29 cellular contexts compared by ENCODE assay signal in genomic region chr12:102748704-102749103, GRCh38.
"Had no signal": no experiment of that assay in that cellular context is flagged by ENCODE, and none has a peak within 500 bp of the region (broad histone marks: within the 10 kb centered on the region; RNA-seq: fewer than 3 reads in every experiment).

No MANE protein-coding gene starts in this region.

- H3K27me3 Mint-ChIP-seq: dendritic cell treated with granulocyte-macrophage colony-stimulating factor and Interleukin-4, amounts not matched to agents 40 ng/mL and 50 ng/mL, for 4 days had no signal

- FAIRE-seq: colon, endometrium, endothelial cell of umbilical vein, frontal cortex had no signal

- H3K9me3 ChIP-seq: colonic mucosa, esophagus muscularis mucosa, esophagus squamous epithelium, gastrocnemius medialis, gastroesophageal sphincter, heart right ventricle had no signal

- H3K27ac ChIP-seq: colonic mucosa, coronary artery, dorsolateral prefrontal cortex, epithelial cell of prostate, esophagus muscularis mucosa, esophagus squamous epithelium, foreskin keratinocyte, gastrocnemius medialis, gastroesophageal sphincter, heart left ventricle, heart right ventricle had no signal

- DNase-seq: colonic mucosa; cortex of kidney; dermis blood vessel endothelial cell; dorsolateral prefrontal cortex; effector CD4-positive, alpha-beta T cell; effector CD8-positive, alpha-beta T cell; effector memory CD4-positive, alpha-beta T cell; effector memory CD8-positive, alpha-beta T cell; endodermal cell; erythroblast; esophagus squamous epithelium; foreskin fibroblast; foreskin keratinocyte; foreskin melanocyte; gastrocnemius medialis; glutamatergic neuron; head of caudate nucleus; heart left ventricle; heart right ventricle had no signal

- H3K36me3 ChIP-seq: colonic mucosa, esophagus muscularis mucosa, esophagus squamous epithelium, gastrocnemius medialis, gastroesophageal sphincter, heart left ventricle, heart right ventricle had no signal

- H3K4me3 ChIP-seq: colonic mucosa, coronary artery, dorsolateral prefrontal cortex, esophagus muscularis mucosa, esophagus squamous epithelium, gastrocnemius medialis, gastroesophageal sphincter, heart left ventricle, heart right ventricle had no signal

- H3K27ac Mint-ChIP-seq: dendritic cell treated with granulocyte-macrophage colony-stimulating factor and Interleukin-4, amounts not matched to agents 40 ng/mL and 50 ng/mL, for 4 days; effector memory CD8-positive, alpha-beta T cell; endodermal cell had no signal

- H3K4me3 Mint-ChIP-seq: dendritic cell treated with granulocyte-macrophage colony-stimulating factor and Interleukin-4, amounts not matched to agents 40 ng/mL and 50 ng/mL, for 4 days; effector memory CD8-positive, alpha-beta T cell; endodermal cell had no signal

- H3K4me1 ChIP-seq: colonic mucosa, esophagus muscularis mucosa, esophagus squamous epithelium, foreskin keratinocyte, gastrocnemius medialis, gastroesophageal sphincter, heart left ventricle, heart right ventricle had no signal

- H3K27me3 ChIP-seq: colonic mucosa, esophagus muscularis mucosa, esophagus squamous epithelium, foreskin keratinocyte, gastrocnemius medialis, gastroesophageal sphincter, heart left ventricle had no signal

- ATAC-seq: effector memory CD8-positive, alpha-beta T cell; esophagus mucosa; foreskin keratinocyte; gastrocnemius medialis; gastroesophageal sphincter; heart left ventricle; heart right ventricle had no signal

- H3K9me3 Mint-ChIP-seq: dendritic cell treated with granulocyte-macrophage colony-stimulating factor and Interleukin-4, amounts not matched to agents 40 ng/mL and 50 ng/mL, for 4 days; endodermal cell had no signal
